ENCODE assay signal across 11 cellular contexts in the genomic region with DNA sequence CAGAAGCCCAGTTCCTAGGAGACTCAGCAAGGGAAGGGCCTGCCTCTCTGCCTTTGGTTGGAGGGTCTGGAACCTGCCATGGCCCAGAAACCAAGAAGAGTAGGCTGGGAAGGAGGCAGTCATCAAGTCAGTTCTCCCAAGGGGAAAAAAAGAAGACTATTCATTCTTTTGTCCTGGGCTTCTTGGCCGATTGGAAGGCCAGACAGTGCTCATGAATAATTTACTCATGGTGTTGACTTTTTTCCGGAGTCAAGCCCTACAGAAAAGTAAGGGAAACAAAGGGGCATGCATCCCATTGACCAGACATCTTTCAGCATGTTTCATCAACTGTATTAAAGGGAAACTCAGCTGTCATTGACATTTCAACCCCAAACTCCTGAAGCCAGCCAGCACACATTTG.
DNase-seq lines count a peak whose midpoint lies in the region; ATAC-seq, FAIRE-seq and TF ChIP-seq lines count a peak whose summit lies in the region.
"Had no signal": no experiment of that assay in that cellular context is flagged by ENCODE, and none has a peak within 500 bp of the region (broad histone marks: within the 10 kb centered on the region; RNA-seq: fewer than 3 reads in every experiment).

No MANE protein-coding gene starts in this region.

- 56 to 85% methylated on average over 2 of the region's 2 CpGs for WGBS in esophagus squamous epithelium, 2 donors
- 60 to 79% (median 62%) methylated on average over 2 of the region's 2 CpGs for WGBS in psoas muscle, 3 donors

- CTCF ChIA-PET in CD8-positive, alpha-beta memory T cell (lab: Charles Lee), result interaction anchor here (1.0 to 1.5 kb wide), 5 partner anchors 10 to 245 kb away, joined by 3 to 4 read pairs (median 3); no protein-coding TSS in a partner anchor
- CTCF ChIA-PET in T-cell (lab: Charles Lee), result interaction anchor here (0.5 kb wide), 2 partner anchors 14 to 23 kb away, joined by 4 to 11 read pairs; no protein-coding TSS in a partner anchor

- H3K4me3 ChIP-seq in CD8-positive, alpha-beta memory T cell (ENCODE audit: low read length), result no peak overlapping the region
- no peak overlapping the region for H3K4me3 ChIP-seq in esophagus squamous epithelium
- no peak overlapping the region for H3K4me3 ChIP-seq in psoas muscle
- H3K4me3 ChIP-seq in mucosa of descending colon, result no peak overlapping the region

- FAIRE-seq in GM19239 (lab: Jason Lieb, UNC), result no peak

- intact Hi-C loops in esophagus squamous epithelium (cut with DNase I), result no loop called here
- intact Hi-C loops in psoas muscle (cut with DNase I), result no loop called here
- intact Hi-C loops in mucosa of descending colon (cut with DNase I, micrococcal nuclease), result no loop called here

- POLR2A ChIA-PET in CD8-positive, alpha-beta memory T cell (lab: Charles Lee), result no interaction called here
- POLR2A ChIA-PET in T-cell (lab: Charles Lee), result interaction anchor here in 1 of 2 donors (0.5 kb wide), 1 partner anchor 208 kb away, joined by 7 read pairs; no protein-coding TSS in a partner anchor

- H3K27ac Mint-ChIP-seq in CD8-positive, alpha-beta memory T cell, result peak overlapping the region in 5 of 8 donors; percentile 48 to 87 (median 76)
- H3K27ac Mint-ChIP-seq in T-cell, result peak overlapping the region; percentile 70 to 82
- H3K27ac Mint-ChIP-seq: stimulated activated memory B cell treated with anti-CD40 and anti-IgM and Interleukin-4, amounts not matched to agents 10 μg/mL and 1 μg/mL and 100 μg/mL, for 72 hours had no signal

- no peak for ATAC-seq in T-cell (replicated peaks in 1 of 4)
- ATAC-seq in psoas muscle, result no peak
- ATAC-seq in mucosa of descending colon, result no peak
- ATAC-seq in GM19463 (IDR thresholded peaks at IDR 0.05; ENCODE audit: unreplicated experiment), result no peak
- ATAC-seq: stimulated activated memory B cell treated with anti-CD40 and anti-IgM and Interleukin-4, amounts not matched to agents 10 μg/mL and 1 μg/mL and 100 μg/mL, for 72 hours had no signal

- H3K9me3 ChIP-seq in CD8-positive, alpha-beta memory T cell (ENCODE audit: low read length), result no peaks in the 10 kb centered on the region
- H3K9me3 ChIP-seq in esophagus squamous epithelium (no peaks in the 10 kb centered on the region), psoas muscle (no peaks in the 10 kb centered on the region), mucosa of descending colon (no peaks in the 10 kb centered on the region)

- H3K27me3 Mint-ChIP-seq in CD8-positive, alpha-beta memory T cell, result peaks cover 0 to 2% of the 10 kb centered on the region in 2 donors
- no peaks in the 10 kb centered on the region for H3K27me3 Mint-ChIP-seq in T-cell
- H3K27me3 Mint-ChIP-seq: stimulated activated memory B cell treated with anti-CD40 and anti-IgM and Interleukin-4, amounts not matched to agents 10 μg/mL and 1 μg/mL and 100 μg/mL, for 72 hours had no signal

- no peaks in the 10 kb centered on the region for H3K9me3 Mint-ChIP-seq in CD8-positive, alpha-beta memory T cell
- H3K9me3 Mint-ChIP-seq in T-cell, result no peaks in the 10 kb centered on the region
- H3K9me3 Mint-ChIP-seq: stimulated activated memory B cell treated with anti-CD40 and anti-IgM and Interleukin-4, amounts not matched to agents 10 μg/mL and 1 μg/mL and 100 μg/mL, for 72 hours had no signal

- H3K36me3 ChIP-seq in CD8-positive, alpha-beta memory T cell (ENCODE audit: insufficient read depth, low read length), result peaks cover 63% of the 10 kb centered on the region
- H3K36me3 ChIP-seq in esophagus squamous epithelium (peaks cover 0 to 83% (median 0%) of the 10 kb centered on the region in 3 donors), psoas muscle (ENCODE audit: insufficient read depth in 1 of 2, low read depth in 1 of 2) (peaks cover 0 to 9% of the 10 kb centered on the region in 2 donors), mucosa of descending colon (ENCODE audit: low read depth) (no peaks in the 10 kb centered on the region)

- TF ChIP-seq CTCF in esophagus squamous epithelium (IDR thresholded peaks at IDR 0.05) (no peak), psoas muscle (IDR thresholded peaks at IDR 0.05) (no peak), mucosa of descending colon (IDR thresholded peaks at IDR 0.05) (no peak)

- no peak for TF ChIP-seq POLR2A in esophagus squamous epithelium (IDR thresholded peaks at IDR 0.05)

- no peak overlapping the region for H3K4me3 Mint-ChIP-seq in CD8-positive, alpha-beta memory T cell
- H3K4me3 Mint-ChIP-seq in T-cell, result no peak overlapping the region
- H3K4me3 Mint-ChIP-seq: stimulated activated memory B cell treated with anti-CD40 and anti-IgM and Interleukin-4, amounts not matched to agents 10 μg/mL and 1 μg/mL and 100 μg/mL, for 72 hours had no signal

- peaks cover 41% of the 10 kb centered on the region for H3K4me1 ChIP-seq in CD8-positive, alpha-beta memory T cell (ENCODE audit: insufficient read depth, low read length)
- H3K4me1 ChIP-seq in esophagus squamous epithelium (peaks cover 0 to 71% (median 20%) of the 10 kb centered on the region in 3 donors), psoas muscle (peaks cover 11% of the 10 kb centered on the region), mucosa of descending colon (ENCODE audit: low read depth) (no peaks in the 10 kb centered on the region)

- peaks cover 29 to 46% (median 30%) of the 10 kb centered on the region in 3 donors for H3K4me1 Mint-ChIP-seq in CD8-positive, alpha-beta memory T cell
- peaks cover 26 to 44% (median 32%) of the 10 kb centered on the region in 3 donors for H3K4me1 Mint-ChIP-seq in T-cell

- H3K36me3 Mint-ChIP-seq in CD8-positive, alpha-beta memory T cell, result peaks cover 3 to 33% (median 17%) of the 10 kb centered on the region in 3 donors
- peaks cover 40% of the 10 kb centered on the region for H3K36me3 Mint-ChIP-seq in T-cell
- H3K36me3 Mint-ChIP-seq: stimulated activated memory B cell treated with anti-CD40 and anti-IgM and Interleukin-4, amounts not matched to agents 10 μg/mL and 1 μg/mL and 100 μg/mL, for 72 hours had no signal

- H3K27ac ChIP-seq in CD8-positive, alpha-beta memory T cell (ENCODE audit: low read depth, low read length), result no peak overlapping the region
- H3K27ac ChIP-seq in esophagus squamous epithelium (peak overlapping the region; percentile 33 to 63 (median 52)), psoas muscle (peak overlapping the region; percentile 49)

- H3K27me3 ChIP-seq in CD8-positive, alpha-beta memory T cell (ENCODE audit: insufficient read depth, low read length, poor library complexity, severe bottlenecking), result no peaks in the 10 kb centered on the region
- H3K27me3 ChIP-seq in esophagus squamous epithelium, result no peaks in the 10 kb centered on the region
- H3K27me3 ChIP-seq in psoas muscle (ENCODE audit: insufficient read depth in 3 of 3, low read length in 2 of 3), result no peaks in the 10 kb centered on the region

- no peak for DNase-seq in CD8-positive, alpha-beta memory T cell
- no peak for DNase-seq in T-cell
- DNase-seq in esophagus squamous epithelium (lab: John Stamatoyannopoulos, UW), result no peak
- no peak for DNase-seq in psoas muscle
- DNase-seq in NCI-H1092 treated with DMSO at 0.1 percent for 48 hours (lab: John Stamatoyannopoulos, UW), result no peak
- DNase-seq in mucosa of descending colon, result no peak
- DNase-seq in GM19239 (ENCODE audit: insufficient read length, low spot score), result no peak
- DNase-seq: effector CD4-positive, alpha-beta T cell; GF-D8 had no signal
